ENCODE assay signal across 31 cellular contexts in the genomic region with DNA sequence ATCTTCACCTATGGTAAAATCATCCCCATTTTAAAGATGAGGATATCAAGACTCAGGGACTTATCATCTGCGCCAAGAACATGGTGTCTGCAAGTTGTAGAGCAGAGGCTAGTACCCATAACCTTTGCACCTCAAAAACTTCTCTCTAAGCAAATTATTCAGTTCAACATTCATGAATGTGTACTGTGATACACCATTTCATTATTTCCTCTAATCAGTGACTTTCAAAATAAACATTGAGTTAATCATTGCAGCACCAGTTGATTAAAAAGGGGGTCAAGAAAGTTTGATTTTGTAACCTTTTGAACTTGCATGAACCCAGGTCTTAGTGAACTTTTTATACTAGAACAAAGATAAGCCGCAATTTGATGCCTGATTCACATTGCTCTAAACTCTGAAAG. TPM values are rescaled to one million over a fixed set of nuclear protein-coding genes. Genes with fewer than 3 reads are reported as not detected.
"Had no signal": no experiment of that assay in that cellular context is flagged by ENCODE, and none has a peak within 500 bp of the region (broad histone marks: within the 10 kb centered on the region; RNA-seq: fewer than 3 reads in every experiment).

No MANE protein-coding gene starts in this region.

- H3K36me3 ChIP-seq: ovary, stomach, thoracic aorta, thyroid gland, tibial nerve, upper lobe of left lung, vagina had no signal

- H3K9ac ChIP-seq: parathyroid adenoma had no signal

- H3K27me3 Mint-ChIP-seq: progenitor cell of endocrine pancreas had no signal

- H3K4me3 Mint-ChIP-seq: naive B cell; naive thymus-derived CD8-positive, alpha-beta T cell; natural killer cell treated with Interleukin-12 subunit alpha and Interleukin-12 subunit beta and Interleukin-15 and Interleukin-18, amount 100 ng/mL, for 72 hours; nephron progenitor cell; neural crest cell; stimulated activated effector memory CD8-positive, alpha-beta T cell treated with anti-CD3 and anti-CD28 coated beads, Interleukin-12 subunit alpha, Interleukin-12 subunit beta, amount 100 ng/mL, for 72 hours; stimulated activated naive B cell treated with anti-CD40 and anti-IgM and Interleukin-4, amounts not matched to agents 10 μg/mL and 1 μg/mL and 100 μg/mL, for 72 hours; stimulated activated naive CD8-positive, alpha-beta T cell treated with anti-CD3 and anti-CD28 coated beads, Interleukin-15, Interleukin-2, amounts not matched to agents 100 ng/mL and 50 ng/mL, for 24 hours had no signal

- H3K36me3 Mint-ChIP-seq: stimulated activated effector memory CD8-positive, alpha-beta T cell treated with anti-CD3 and anti-CD28 coated beads, Interleukin-12 subunit alpha, Interleukin-12 subunit beta, amount 100 ng/mL, for 72 hours had no signal

- H3K27me3 ChIP-seq: ovary, stomach, thyroid gland, tibial nerve, upper lobe of left lung, vagina had no signal

- H3K27ac ChIP-seq: ovary, parathyroid adenoma, psoas muscle, skin epidermis, stomach, thoracic aorta, thyroid gland, tibial nerve, upper lobe of left lung, vagina had no signal

- ATAC-seq: naive thymus-derived CD8-positive, alpha-beta T cell; natural killer cell treated with Interleukin-12 subunit alpha and Interleukin-12 subunit beta and Interleukin-15 and Interleukin-18, amount 100 ng/mL, for 72 hours; psoas muscle; right cardiac atrium; sciatic nerve; stimulated activated effector memory CD8-positive, alpha-beta T cell treated with anti-CD3 and anti-CD28 coated beads, Interleukin-12 subunit alpha, Interleukin-12 subunit beta, amount 100 ng/mL, for 72 hours; stimulated activated naive B cell treated with anti-CD40 and anti-IgM and Interleukin-4, amounts not matched to agents 10 μg/mL and 1 μg/mL and 100 μg/mL, for 72 hours had no signal

- H3K27ac Mint-ChIP-seq: naive thymus-derived CD8-positive, alpha-beta T cell; natural killer cell treated with Interleukin-12 subunit alpha and Interleukin-12 subunit beta and Interleukin-15 and Interleukin-18, amount 100 ng/mL, for 72 hours; nephron progenitor cell; progenitor cell of endocrine pancreas; stimulated activated effector memory CD8-positive, alpha-beta T cell treated with anti-CD3 and anti-CD28 coated beads, Interleukin-12 subunit alpha, Interleukin-12 subunit beta, amount 100 ng/mL, for 72 hours; stimulated activated naive B cell treated with anti-CD40 and anti-IgM and Interleukin-4, amounts not matched to agents 10 μg/mL and 1 μg/mL and 100 μg/mL, for 72 hours; stimulated activated naive CD8-positive, alpha-beta T cell treated with anti-CD3 and anti-CD28 coated beads, Interleukin-15, Interleukin-2, amounts not matched to agents 100 ng/mL and 50 ng/mL, for 24 hours had no signal

- H3K9me3 ChIP-seq: ovary, thyroid gland had no signal

- H3K4me1 ChIP-seq: parathyroid adenoma, psoas muscle, thyroid gland, tibial nerve, upper lobe of left lung, vagina had no signal

- H3K4me1 Mint-ChIP-seq: naive B cell; naive thymus-derived CD8-positive, alpha-beta T cell; nephron progenitor cell; neural crest cell; stimulated activated effector memory CD8-positive, alpha-beta T cell treated with anti-CD3 and anti-CD28 coated beads, Interleukin-12 subunit alpha, Interleukin-12 subunit beta, amount 100 ng/mL, for 72 hours; stimulated activated naive B cell treated with anti-CD40 and anti-IgM and Interleukin-4, amounts not matched to agents 10 μg/mL and 1 μg/mL and 100 μg/mL, for 72 hours had no signal

- DNase-seq: naive B cell; naive thymus-derived CD8-positive, alpha-beta T cell; nephron progenitor cell; occipital lobe; ovary; posterior cingulate gyrus; psoas muscle; right cardiac atrium; stimulated activated CD4-positive, alpha-beta T cell treated with anti-CD3 and anti-CD28 coated beads, Interleukin-15, amount 100 ng/mL, for 24 hours; stimulated activated CD4-positive, alpha-beta T cell treated with anti-CD3 and anti-CD28 coated beads, Interleukin-2, amount 100 ng/mL, for 24 hours; stimulated activated CD4-positive, alpha-beta T cell treated with anti-CD3 and anti-CD28 coated beads, Interleukin-2, amount 100 ng/mL, for 48 hours; stimulated activated CD4-positive, alpha-beta T cell treated with anti-CD3 and anti-CD28 coated beads, Interleukin-4, amount 100 ng/mL, for 24 hours; stimulated activated naive B cell treated with anti-CD40 and anti-IgM and Interleukin-4, amounts not matched to agents 10 μg/mL and 1 μg/mL and 100 μg/mL, for 72 hours; stimulated activated naive CD4-positive, alpha-beta T cell treated with Interleukin-2 at 50 U/mL for 16 hours; stomach; thyroid gland; trophoblast cell; upper lobe of left lung had no signal

- H3K4me3 ChIP-seq: ovary, psoas muscle, skin epidermis, stomach, thoracic aorta, thyroid gland, tibial nerve, upper lobe of left lung, vagina had no signal

- FAIRE-seq: urothelium cell line had no signal

RNA-seq across cellular contexts. Expression of a gene that starts 47.6 kb away (rescaled TPM):
- total RNA-seq: natural killer cell treated with Interleukin-12 subunit alpha and Interleukin-12 subunit beta and Interleukin-15 and Interleukin-18, amount 100 ng/mL, for 72 hours; subcutaneous adipose tissue; thoracic aorta; vagina had no signal
